Comparison of ENCODE assay signal across 8 cellular contexts in genomic region chr1:90851711-90852050, GRCh38.
A peak's percentile ranks its signal among the peaks of the same experiment; 100 is the strongest.
DNase-seq lines count a peak whose midpoint lies in the region; ATAC-seq, FAIRE-seq and TF ChIP-seq lines count a peak whose summit lies in the region.

No MANE protein-coding gene starts in this region.

- H3K4me3 ChIP-seq in left ventricle myocardium inferior, result peak overlapping the region; percentile 88
- peak overlapping the region; percentile 54 for H3K4me3 ChIP-seq in astrocyte (ENCODE audit: insufficient read depth, low read depth, low read length)
- peak overlapping the region; percentile 65 to 84 for H3K4me3 ChIP-seq in vagina

- H3K4me3 Mint-ChIP-seq in astrocyte (ENCODE audit: unreplicated experiment) (peak overlapping the region; percentile 87), memory B cell (peak overlapping the region; percentile 80)

- peak overlapping the region; percentile 100 for H3K4me2 ChIP-seq in astrocyte (ENCODE audit: low read length)

- H3K27me3 ChIP-seq in left ventricle myocardium inferior (ENCODE audit: low read depth), result peaks cover 16% of the 10 kb centered on the region
- peaks cover 8% of the 10 kb centered on the region for H3K27me3 ChIP-seq in astrocyte (ENCODE audit: insufficient read depth, low read length)
- H3K27me3 ChIP-seq in vagina, result no peaks in the 10 kb centered on the region

- H3K79me2 ChIP-seq in astrocyte (ENCODE audit: insufficient read depth, low read length), result no peaks in the 10 kb centered on the region

- H3K27ac Mint-ChIP-seq in astrocyte (ENCODE audit: unreplicated experiment), result no peak overlapping the region
- no peak overlapping the region for H3K27ac Mint-ChIP-seq in memory B cell

- peak overlapping the region; percentile 70 for H2AFZ ChIP-seq in astrocyte (ENCODE audit: low read depth, low read length)

- no peaks in the 10 kb centered on the region for H3K36me3 ChIP-seq in left ventricle myocardium inferior
- H3K36me3 ChIP-seq in astrocyte (ENCODE audit: insufficient read depth, low read length), result no peaks in the 10 kb centered on the region
- H3K36me3 ChIP-seq in vagina, result no peaks in the 10 kb centered on the region

- FAIRE-seq in astrocyte (lab: Jason Lieb, UNC), result no peak

- peaks cover 35% of the 10 kb centered on the region for H3K27me3 Mint-ChIP-seq in astrocyte (ENCODE audit: low read depth, unreplicated experiment)
- peaks cover 7% of the 10 kb centered on the region for H3K27me3 Mint-ChIP-seq in memory B cell

- no peaks in the 10 kb centered on the region for H3K9me3 Mint-ChIP-seq in astrocyte (ENCODE audit: unreplicated experiment)
- no peaks in the 10 kb centered on the region for H3K9me3 Mint-ChIP-seq in memory B cell

- no peaks in the 10 kb centered on the region for H4K20me1 ChIP-seq in astrocyte (ENCODE audit: insufficient read depth, low read length)

- no peak for ATAC-seq in left ventricle myocardium superior
- ATAC-seq in memory B cell (ENCODE audit: low read depth), result no peak

- H3K4me1 ChIP-seq in left ventricle myocardium inferior, result peaks cover 20% of the 10 kb centered on the region
- H3K4me1 ChIP-seq in astrocyte (ENCODE audit: insufficient read depth, low read length), result peaks cover 10% of the 10 kb centered on the region
- peaks cover 7% of the 10 kb centered on the region for H3K4me1 ChIP-seq in vagina

- H3K4me1 Mint-ChIP-seq in astrocyte (ENCODE audit: low read depth, unreplicated experiment) (no peaks in the 10 kb centered on the region), memory B cell (peaks cover 6% of the 10 kb centered on the region)

- H3K27ac ChIP-seq in left ventricle myocardium inferior (replicated peaks), result no peak overlapping the region
- no peak overlapping the region for H3K27ac ChIP-seq in astrocyte (ENCODE audit: low read depth, low read length)
- no peak overlapping the region for H3K27ac ChIP-seq in vagina

- no peak for TF ChIP-seq POLR2A in vagina (IDR thresholded peaks at IDR 0.05)

- no peaks in the 10 kb centered on the region for H3K9me3 ChIP-seq in left ventricle myocardium inferior (replicated peaks)
- H3K9me3 ChIP-seq in astrocyte (ENCODE audit: insufficient read depth, low read depth, low read length), result no peaks in the 10 kb centered on the region
- H3K9me3 ChIP-seq in vagina, result no peaks in the 10 kb centered on the region

- TF ChIP-seq CTCF in left ventricle myocardium inferior (IDR thresholded peaks at IDR 0.05; ENCODE audit: borderline replicate concordance) (no peak), astrocyte (IDR thresholded peaks at IDR 0.05; ENCODE audit: insufficient read depth, low read depth, low read length) (no peak), vagina (IDR thresholded peaks at IDR 0.05) (no peak)

- H3K36me3 Mint-ChIP-seq in astrocyte (ENCODE audit: low read depth, unreplicated experiment) (no peaks in the 10 kb centered on the region), memory B cell (no peaks in the 10 kb centered on the region)

- intact Hi-C loops in left ventricle myocardium inferior (cut with micrococcal nuclease), result no loop called here
- intact Hi-C loops in left ventricle myocardium superior (cut with micrococcal nuclease), result no loop called here
- intact Hi-C loops in vagina (cut with DNase I), result no loop called here

- H3K9ac ChIP-seq in astrocyte (ENCODE audit: low read length), result peak overlapping the region; percentile 47

- DNase-seq in left ventricle myocardium inferior, result no peak
- DNase-seq in left ventricle myocardium superior, result no peak
- no peak for DNase-seq in astrocyte (ENCODE audit: low read depth)
- no peak for DNase-seq in memory B cell (ENCODE audit: low spot score in 2 of 2)
- DNase-seq in vagina (ENCODE audit: extremely low spot score in 2 of 2), result no peak
- DNase-seq in OCI-M1 (lab: John Stamatoyannopoulos, UW), result no peak
- no peak for DNase-seq in kidney glomerular epithelial cell (lab: John Stamatoyannopoulos, UW)
- no peak for DNase-seq in NCI-H524 (lab: John Stamatoyannopoulos, UW)
